Comparison of ENCODE assay signal across 15 cellular contexts in the genomic region with DNA sequence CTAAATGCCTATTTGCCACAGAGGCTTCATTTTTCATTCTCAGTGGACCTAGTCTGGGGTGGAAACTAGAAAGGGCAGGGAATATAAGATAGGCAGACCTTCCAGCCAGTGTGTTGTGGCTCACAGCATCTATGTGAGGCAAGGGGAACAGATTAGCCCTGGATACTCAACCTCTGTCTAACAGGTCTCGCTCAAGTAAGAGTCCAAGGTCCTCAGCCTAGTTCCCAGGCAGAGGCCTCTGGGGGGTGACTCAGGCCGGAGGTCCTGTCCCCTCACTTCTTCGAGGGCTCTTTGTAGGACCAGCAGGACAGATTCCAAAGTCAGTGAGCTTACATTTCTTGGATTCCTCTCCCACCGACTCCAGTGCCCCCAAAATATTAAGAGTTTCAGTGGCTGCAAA.
A peak's percentile ranks its signal among the peaks of the same experiment; 100 is the strongest.
DNase-seq lines count a peak whose midpoint lies in the region; ATAC-seq and TF ChIP-seq lines count a peak whose summit lies in the region.
"Had no signal": no experiment of that assay in that cellular context is flagged by ENCODE, and none has a peak within 500 bp of the region (broad histone marks: within the 10 kb centered on the region; RNA-seq: fewer than 3 reads in every experiment).

No MANE protein-coding gene starts in this region.

- ATAC-seq in activated T-helper 17 cell treated with anti-CD3 and anti-CD28 coated beads, Interleukin-2, amount 50 U/mL, for 72 hours (replicated peaks), result no peak
- ATAC-seq in GM18909 (IDR thresholded peaks at IDR 0.05; ENCODE audit: poor library complexity, unreplicated experiment), result no peak
- no peak for ATAC-seq in HG02763 (IDR thresholded peaks at IDR 0.05; ENCODE audit: unreplicated experiment)

- peaks cover 22% of the 10 kb centered on the region for H3K79me2 ChIP-seq in smooth muscle cell (ENCODE audit: low read depth)

- H3F3A ChIP-seq in smooth muscle cell (ENCODE audit: low read depth), result no peaks in the 10 kb centered on the region

- peaks cover 2% of the 10 kb centered on the region for H3K4me1 Mint-ChIP-seq in activated T-cell treated with anti-CD3 and anti-CD28 coated beads, Interleukin-2, amount 50 U/mL, for 24 hours (ENCODE audit: low read depth)
- H3K4me1 Mint-ChIP-seq in activated T-helper 17 cell treated with anti-CD3 and anti-CD28 coated beads, Interleukin-2, amount 50 U/mL, for 72 hours, result peaks cover 4% of the 10 kb centered on the region
- peaks cover 18% of the 10 kb centered on the region for H3K4me1 Mint-ChIP-seq in progenitor cell of endocrine pancreas (ENCODE audit: low read depth)
- H3K4me1 Mint-ChIP-seq: H9 had no signal

- no peaks in the 10 kb centered on the region for H3K27me3 ChIP-seq in smooth muscle cell (ENCODE audit: low read depth)

- H4K20me1 ChIP-seq in smooth muscle cell (ENCODE audit: low read depth), result peaks cover 25% of the 10 kb centered on the region

- H3K4me2 ChIP-seq in smooth muscle cell, result no peak overlapping the region

- no peaks in the 10 kb centered on the region for H3K9me3 Mint-ChIP-seq in activated T-cell treated with anti-CD3 and anti-CD28 coated beads, Interleukin-2, amount 50 U/mL, for 24 hours
- no peaks in the 10 kb centered on the region for H3K9me3 Mint-ChIP-seq in activated T-helper 17 cell treated with anti-CD3 and anti-CD28 coated beads, Interleukin-2, amount 50 U/mL, for 72 hours
- no peaks in the 10 kb centered on the region for H3K9me3 Mint-ChIP-seq in progenitor cell of endocrine pancreas (ENCODE audit: low read depth)
- H3K9me3 Mint-ChIP-seq: CD8-positive, alpha-beta memory T cell; H9 had no signal

- peak overlapping the region; percentile 69 for H3K27ac Mint-ChIP-seq in activated T-cell treated with anti-CD3 and anti-CD28 coated beads, Interleukin-2, amount 50 U/mL, for 24 hours
- peak overlapping the region; percentile 43 for H3K27ac Mint-ChIP-seq in activated T-helper 17 cell treated with anti-CD3 and anti-CD28 coated beads, Interleukin-2, amount 50 U/mL, for 72 hours
- H3K27ac Mint-ChIP-seq in progenitor cell of endocrine pancreas, result peak overlapping the region; percentile 82

- H3K36me3 Mint-ChIP-seq in activated T-cell treated with anti-CD3 and anti-CD28 coated beads, Interleukin-2, amount 50 U/mL, for 24 hours (ENCODE audit: low read depth), result peaks cover 88% of the 10 kb centered on the region
- H3K36me3 Mint-ChIP-seq in activated T-helper 17 cell treated with anti-CD3 and anti-CD28 coated beads, Interleukin-2, amount 50 U/mL, for 72 hours (ENCODE audit: low read depth), result peaks cover 89% of the 10 kb centered on the region
- peaks cover 47% of the 10 kb centered on the region for H3K36me3 Mint-ChIP-seq in progenitor cell of endocrine pancreas (ENCODE audit: insufficient read depth)

- TF ChIP-seq CTCF in progenitor cell of endocrine pancreas (IDR thresholded peaks at IDR 0.05; ENCODE audit: unreplicated experiment) (no peak), smooth muscle cell (IDR thresholded peaks at IDR 0.05; ENCODE audit: borderline replicate concordance, insufficient read depth, poor library complexity, severe bottlenecking) (no peak)

- 97% methylated on average over 4 of the region's 4 CpGs for WGBS in smooth muscle cell (ENCODE audit: low lambda C conversion rate)

- no peak overlapping the region for H3K4me3 ChIP-seq in smooth muscle cell

- no peak overlapping the region for H2AFZ ChIP-seq in smooth muscle cell (ENCODE audit: low read depth)

- no peaks in the 10 kb centered on the region for H3K4me1 ChIP-seq in smooth muscle cell (ENCODE audit: low read depth)

- DNase-seq in activated T-cell treated with anti-CD3 and anti-CD28 coated beads, Interleukin-2, amount 50 U/mL, for 24 hours, result no peak
- DNase-seq in activated T-cell treated with anti-CD3 and anti-CD28 coated beads for 4 hours, result no peak
- no peak for DNase-seq in progenitor cell of endocrine pancreas (ENCODE audit: low spot score, unreplicated experiment)
- DNase-seq in NCI-H748 (lab: John Stamatoyannopoulos, UW; ENCODE audit: unreplicated experiment), result no peak
- DNase-seq in smooth muscle cell (lab: John Stamatoyannopoulos, UW; ENCODE audit: unreplicated experiment), result no peak
- DNase-seq: CD8-positive, alpha-beta memory T cell; DMS53; GF-D8; GOT3; H9; KBM-7 had no signal

- no peak overlapping the region for H3K9ac ChIP-seq in smooth muscle cell (ENCODE audit: low read depth)

- no peaks in the 10 kb centered on the region for H3K9me3 ChIP-seq in smooth muscle cell (replicated peaks; ENCODE audit: low read depth)

- no peak overlapping the region for H3K4me3 Mint-ChIP-seq in activated T-cell treated with anti-CD3 and anti-CD28 coated beads, Interleukin-2, amount 50 U/mL, for 24 hours
- no peak overlapping the region for H3K4me3 Mint-ChIP-seq in activated T-helper 17 cell treated with anti-CD3 and anti-CD28 coated beads, Interleukin-2, amount 50 U/mL, for 72 hours
- no peak overlapping the region for H3K4me3 Mint-ChIP-seq in progenitor cell of endocrine pancreas (ENCODE audit: low read depth)
- H3K4me3 Mint-ChIP-seq: CD8-positive, alpha-beta memory T cell; H9 had no signal

- H3K27ac ChIP-seq in smooth muscle cell (ENCODE audit: low read depth), result no peak overlapping the region
- H3K27ac ChIP-seq: 22Rv1 had no signal

- H3K36me3 ChIP-seq in smooth muscle cell (ENCODE audit: low read depth), result peaks cover 21% of the 10 kb centered on the region

- no peaks in the 10 kb centered on the region for H3K27me3 Mint-ChIP-seq in activated T-cell treated with anti-CD3 and anti-CD28 coated beads, Interleukin-2, amount 50 U/mL, for 24 hours
- H3K27me3 Mint-ChIP-seq in activated T-helper 17 cell treated with anti-CD3 and anti-CD28 coated beads, Interleukin-2, amount 50 U/mL, for 72 hours, result no peaks in the 10 kb centered on the region
- H3K27me3 Mint-ChIP-seq in progenitor cell of endocrine pancreas, result no peaks in the 10 kb centered on the region
- H3K27me3 Mint-ChIP-seq: CD8-positive, alpha-beta memory T cell had no signal
